ENCODE assay signal across 18 cellular contexts in the genomic region with DNA sequence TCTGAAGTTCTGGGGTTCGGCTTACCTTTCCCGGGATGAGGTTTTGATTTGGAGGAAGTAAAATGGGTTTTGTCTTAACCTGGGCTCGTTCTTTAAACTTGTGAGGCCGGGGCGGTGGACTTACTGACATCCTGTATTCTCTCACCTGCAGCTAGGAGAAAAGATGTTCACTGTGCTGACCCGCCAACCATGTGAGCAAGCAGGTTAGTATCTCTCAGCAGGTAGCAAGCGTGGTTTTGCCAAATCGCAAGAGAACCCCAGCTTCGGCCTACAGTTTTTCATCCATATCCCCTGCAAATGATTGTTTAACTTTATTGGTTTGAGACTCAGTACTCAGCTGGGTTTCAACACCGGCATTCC. TPM values are rescaled to one million over a fixed set of nuclear protein-coding genes. Genes with fewer than 3 reads are reported as not detected.
DNase-seq lines count a peak whose midpoint lies in the region; ATAC-seq and TF ChIP-seq lines count a peak whose summit lies in the region.
"Had no signal": no experiment of that assay in that cellular context is flagged by ENCODE, and none has a peak within 500 bp of the region (broad histone marks: within the 10 kb centered on the region; RNA-seq: fewer than 3 reads in every experiment).

No MANE protein-coding gene starts in this region.

- H3K4me1 ChIP-seq in Caco-2, result no peaks in the 10 kb centered on the region
- no peaks in the 10 kb centered on the region for H3K4me1 ChIP-seq in endodermal cell (ENCODE audit: control insufficient read depth, insufficient read depth, low read length)
- peaks cover 11% of the 10 kb centered on the region for H3K4me1 ChIP-seq in mucosa of stomach (ENCODE audit: control insufficient read depth, insufficient read depth, low read length)
- H3K4me1 ChIP-seq: colonic mucosa had no signal

- no peaks in the 10 kb centered on the region; the same call in 1 of the 2 replicates for H3K27me3 ChIP-seq in Caco-2 (replicated peaks; ENCODE audit: control insufficient read depth, insufficient read depth, low read length)
- peaks cover 60% of the 10 kb centered on the region for H3K27me3 ChIP-seq in endodermal cell (ENCODE audit: control insufficient read depth, insufficient read depth, low read length, poor library complexity, severe bottlenecking)
- peaks cover 5% of the 10 kb centered on the region for H3K27me3 ChIP-seq in mucosa of stomach (ENCODE audit: control insufficient read depth, insufficient read depth, low read length)
- H3K27me3 ChIP-seq: colonic mucosa, vagina had no signal

- DNase-seq in Caco-2 (no peak), NCI-H345 treated with DMSO at 0.1 percent for 48 hours (lab: John Stamatoyannopoulos, UW; ENCODE audit: unreplicated experiment) (peak; percentile 37), endodermal cell (peak; percentile 55), posterior vena cava (ENCODE audit: low spot score) (no peak)
- no peak for DNase-seq in activated T-cell treated with anti-CD3 and anti-CD28 coated beads, Interleukin-2, amount 50 U/mL, for 48 hours
- DNase-seq: activated CD4-positive, alpha-beta memory T cell treated with anti-CD3 and anti-CD28 coated beads for 36 hours; colonic mucosa; heart right ventricle; Kasumi-1; left colon; naive B cell; NCI-H526; stimulated activated naive CD8-positive, alpha-beta T cell treated with anti-CD3 and anti-CD28 coated beads, Interleukin-15, amount 100 ng/mL, for 72 hours had no signal

- H3K4me3 Mint-ChIP-seq in Caco-2 (ENCODE audit: unreplicated experiment), result peak overlapping the region; percentile 71
- H3K4me3 Mint-ChIP-seq in endodermal cell, result peak overlapping the region; percentile 62
- H3K4me3 Mint-ChIP-seq: activated CD4-positive, alpha-beta memory T cell treated with anti-CD3 and anti-CD28 coated beads for 36 hours had no signal

- CTCF ChIA-PET in Caco-2 (lab: Charles Lee), result no interaction called here

- H3K4me3 ChIP-seq in Caco-2 (ENCODE audit: low read depth, low read length), result no peak overlapping the region
- no peak overlapping the region for H3K4me3 ChIP-seq in endodermal cell (ENCODE audit: low read length)
- H3K4me3 ChIP-seq in mucosa of stomach (ENCODE audit: low read length), result peak overlapping the region; percentile 76

- BruUV-seq in Caco-2 (replicated peaks; lab: Mats Ljungman, UMichigan), result no TSS peak

- intact Hi-C loops in Caco-2 (cut with micrococcal nuclease; ENCODE audit: unreplicated experiment), result no loop called here
- intact Hi-C loops in posterior vena cava (cut with DNase I), result no loop called here

- H3K4me1 Mint-ChIP-seq in Caco-2 (ENCODE audit: low read depth, unreplicated experiment) (no peaks in the 10 kb centered on the region), endodermal cell (peaks cover 5% of the 10 kb centered on the region)

- H3K36me3 ChIP-seq in Caco-2 (ENCODE audit: control insufficient read depth, insufficient read depth, low read length) (no peaks in the 10 kb centered on the region), endodermal cell (ENCODE audit: control insufficient read depth, insufficient read depth, low read length) (no peaks in the 10 kb centered on the region), mucosa of stomach (ENCODE audit: control insufficient read depth, insufficient read depth, low read length) (no peaks in the 10 kb centered on the region)
- H3K36me3 ChIP-seq: colonic mucosa, vagina had no signal

- H3K27ac ChIP-seq in endodermal cell (ENCODE audit: low read depth, low read length), result no peak overlapping the region
- H3K27ac ChIP-seq: colonic mucosa, esophagus muscularis mucosa, heart right ventricle, vagina had no signal

- 83 to 89% methylated on average over 8 to 10 of the region's 10 CpGs for WGBS in endodermal cell (ENCODE audit: insufficient coverage in 1 of 2, insufficient read length in 1 of 2), 2 experiments

- H3K9ac ChIP-seq in endodermal cell (ENCODE audit: extremely low read depth, low read length, poor library complexity, severe bottlenecking), result no peak overlapping the region
- peak overlapping the region; percentile 68 for H3K9ac ChIP-seq in mucosa of stomach (ENCODE audit: low read length)

- H3K9me3 Mint-ChIP-seq in Caco-2 (ENCODE audit: unreplicated experiment), result no peaks in the 10 kb centered on the region
- no peaks in the 10 kb centered on the region for H3K9me3 Mint-ChIP-seq in endodermal cell
- H3K9me3 Mint-ChIP-seq: activated CD4-positive, alpha-beta memory T cell treated with anti-CD3 and anti-CD28 coated beads for 36 hours; stimulated activated naive CD8-positive, alpha-beta T cell treated with anti-CD3 and anti-CD28 coated beads, Interleukin-15, amount 100 ng/mL, for 72 hours had no signal

- no peak for TF ChIP-seq CTCF in Caco-2 (IDR thresholded peaks at IDR 0.05; ENCODE audit: insufficient read depth in 1 of 2, low read depth in 1 of 2, low read length in 1 of 2, severe bottlenecking in 1 of 2, unreplicated experiment in 1 of 2)
- no peak for TF ChIP-seq CTCF in endodermal cell (conservative IDR thresholded peaks at IDR 0.05)

- H3K9me3 ChIP-seq in Caco-2 (no peaks in the 10 kb centered on the region), endodermal cell (ENCODE audit: control insufficient read depth, low read length) (no peaks in the 10 kb centered on the region), mucosa of stomach (ENCODE audit: control insufficient read depth, low read length) (no peaks in the 10 kb centered on the region)
- H3K9me3 ChIP-seq: colonic mucosa, esophagus muscularis mucosa, heart right ventricle, vagina had no signal

- H3K36me3 Mint-ChIP-seq in Caco-2 (ENCODE audit: insufficient read depth, unreplicated experiment) (no peaks in the 10 kb centered on the region), endodermal cell (ENCODE audit: low read depth) (no peaks in the 10 kb centered on the region)
- H3K36me3 Mint-ChIP-seq: activated CD4-positive, alpha-beta memory T cell treated with anti-CD3 and anti-CD28 coated beads for 36 hours had no signal

- H3K27me3 Mint-ChIP-seq in Caco-2 (ENCODE audit: insufficient read depth, unreplicated experiment) (peaks cover 14% of the 10 kb centered on the region), endodermal cell (ENCODE audit: insufficient read depth) (peaks cover 46% of the 10 kb centered on the region)

- POLR2A ChIA-PET in Caco-2 (lab: Charles Lee), result no interaction called here

- ATAC-seq in GM19328 (IDR thresholded peaks at IDR 0.05; ENCODE audit: unreplicated experiment), result no peak
- ATAC-seq in GM19395 (IDR thresholded peaks at IDR 0.05; ENCODE audit: unreplicated experiment), result no peak
- ATAC-seq: left colon had no signal

- no peak overlapping the region for H3K27ac Mint-ChIP-seq in Caco-2 (ENCODE audit: unreplicated experiment)
- no peak overlapping the region for H3K27ac Mint-ChIP-seq in endodermal cell
- H3K27ac Mint-ChIP-seq: activated CD4-positive, alpha-beta memory T cell treated with anti-CD3 and anti-CD28 coated beads for 36 hours; naive B cell; stimulated activated naive CD8-positive, alpha-beta T cell treated with anti-CD3 and anti-CD28 coated beads, Interleukin-15, amount 100 ng/mL, for 72 hours had no signal

RNA-seq across cellular contexts. Expression of gene ENTPD3, which starts 0.9 kb away (rescaled TPM):
- total RNA-seq in Caco-2 (2022) (not detected in 2 replicates), endodermal cell (under 1 TPM; 0.22 to 0.37 TPM), posterior vena cava (1 to 10 TPM; 1.1 to 1.9 TPM)
- polyA plus RNA-seq in endodermal cell (2013, experiment 1 of 2), result 0.53 TPM
- polyA plus RNA-seq in endodermal cell (2013, experiment 2 of 2), result 0.58 TPM
- total RNA-seq: activated CD4-positive, alpha-beta memory T cell treated with anti-CD3 and anti-CD28 coated beads for 36 hours had no signal

Comparison
In these comparisons a context has a peak if more than half of its experiments do, and no peak if none do; other contexts are left out.
1. DNase-seq: peak in NCI-H345 treated with DMSO at 0.1 percent for 48 hours (single experiment) and endodermal cell (single experiment); none in Caco-2 (0 of 2), activated T-cell treated with anti-CD3 and anti-CD28 coated beads, Interleukin-2, amount 50 U/mL, for 48 hours (0 of 2) and posterior vena cava (single experiment).